9 cellular contexts compared by ENCODE assay signal in genomic region chr20:19205999-19206398, GRCh38. TPM values are rescaled to one million over a fixed set of nuclear protein-coding genes. Genes with fewer than 3 reads are reported as not detected.
DNase-seq lines count a peak whose midpoint lies in the region; ATAC-seq and TF ChIP-seq lines count a peak whose summit lies in the region.
"Had no signal": no experiment of that assay in that cellular context is flagged by ENCODE, and none has a peak within 500 bp of the region (broad histone marks: within the 10 kb centered on the region; RNA-seq: fewer than 3 reads in every experiment).

No MANE protein-coding gene starts in this region.

- H3K4me3 ChIP-seq in OCI-LY1 (ENCODE audit: low read depth, low read length, poor library complexity, severe bottlenecking) (no peak overlapping the region), uterus (no peak overlapping the region)

- H3K36me3 Mint-ChIP-seq in activated T-cell treated with anti-CD3 and anti-CD28 coated beads, Interleukin-2, amount 50 U/mL, for 24 hours (ENCODE audit: low read depth) = no peaks in the 10 kb centered on the region
- H3K36me3 Mint-ChIP-seq: activated naive CD8-positive, alpha-beta T cell had no signal

- H3K4me3 Mint-ChIP-seq in activated T-cell treated with anti-CD3 and anti-CD28 coated beads, Interleukin-2, amount 50 U/mL, for 24 hours = no peak overlapping the region
- H3K4me3 Mint-ChIP-seq: activated naive CD8-positive, alpha-beta T cell had no signal

- DNase-seq in ELF-1 (ENCODE audit: low read depth, low spot score) (peak; percentile 88), glomerular visceral epithelial cell (ENCODE audit: extremely low spot score) (peak; percentile 42), posterior cingulate gyrus (peak; percentile 29 to 94 (median 72)), uterus (peak; percentile 71 to 73)
- peak; percentile 76 for DNase-seq in activated T-cell treated with anti-CD3 and anti-CD28 coated beads, Interleukin-2, amount 50 U/mL, for 24 hours

- H3K36me3 ChIP-seq in OCI-LY1 (ENCODE audit: insufficient read depth, low read length) = no peaks in the 10 kb centered on the region
- no peaks in the 10 kb centered on the region for H3K36me3 ChIP-seq in uterus

- ATAC-seq in HG03135 (IDR thresholded peaks at IDR 0.05; ENCODE audit: unreplicated experiment) (peak; percentile 57), HG03342 (IDR thresholded peaks at IDR 0.05; ENCODE audit: unreplicated experiment) (no peak)

- peak; percentile 96 for TF ChIP-seq CTCF in OCI-LY1 (IDR thresholded peaks at IDR 0.05; ENCODE audit: low read length)
- TF ChIP-seq CTCF in uterus (IDR thresholded peaks at IDR 0.05) = peak; percentile 63 to 87 (median 76)

- no peak overlapping the region for H3K4me2 ChIP-seq in OCI-LY1 (ENCODE audit: low read length)

- H3K4me1 ChIP-seq in OCI-LY1 (ENCODE audit: insufficient read depth, low read length, severe bottlenecking) (no peaks in the 10 kb centered on the region), uterus (no peaks in the 10 kb centered on the region)

- no peaks in the 10 kb centered on the region for H3K9me3 ChIP-seq in OCI-LY1 (ENCODE audit: low read length)
- no peaks in the 10 kb centered on the region for H3K9me3 ChIP-seq in uterus

- TF ChIP-seq POLR2A in uterus (IDR thresholded peaks at IDR 0.05) = no peak

- H3F3A ChIP-seq in OCI-LY1 (ENCODE audit: insufficient read depth, low read length) = no peaks in the 10 kb centered on the region

- no peaks in the 10 kb centered on the region for H3K9me3 Mint-ChIP-seq in activated T-cell treated with anti-CD3 and anti-CD28 coated beads, Interleukin-2, amount 50 U/mL, for 24 hours

- H3K27ac ChIP-seq in OCI-LY1 (ENCODE audit: low read depth, low read length, poor library complexity, severe bottlenecking) = no peak overlapping the region
- no peak overlapping the region for H3K27ac ChIP-seq in uterus

- no peak overlapping the region for H3K9ac ChIP-seq in OCI-LY1 (ENCODE audit: low read length)

- intact Hi-C loops in posterior cingulate gyrus (cut with DNase I) (loop anchor here (1.0 to 10.0 kb wide), 2 partner anchors 456 to 571 kb away; no protein-coding TSS in a partner anchor), uterus (cut with DNase I; ENCODE audit: low total_unique reads) (no loop called here)

- H3K27me3 ChIP-seq in OCI-LY1 (ENCODE audit: insufficient read depth, low read length) = no peaks in the 10 kb centered on the region
- no peaks in the 10 kb centered on the region for H3K27me3 ChIP-seq in uterus

- H3K27ac Mint-ChIP-seq in activated T-cell treated with anti-CD3 and anti-CD28 coated beads, Interleukin-2, amount 50 U/mL, for 24 hours = no peak overlapping the region
- H3K27ac Mint-ChIP-seq: activated naive CD8-positive, alpha-beta T cell had no signal

- no peaks in the 10 kb centered on the region for H3K4me1 Mint-ChIP-seq in activated T-cell treated with anti-CD3 and anti-CD28 coated beads, Interleukin-2, amount 50 U/mL, for 24 hours (ENCODE audit: low read depth)

- peaks cover 47% of the 10 kb centered on the region for H3K27me3 Mint-ChIP-seq in activated T-cell treated with anti-CD3 and anti-CD28 coated beads, Interleukin-2, amount 50 U/mL, for 24 hours

- no peaks in the 10 kb centered on the region for H4K20me1 ChIP-seq in OCI-LY1 (ENCODE audit: insufficient read depth, low read length)

- H3K79me2 ChIP-seq in OCI-LY1 (ENCODE audit: insufficient read depth, low read length) = no peaks in the 10 kb centered on the region

- no peak overlapping the region for H2AFZ ChIP-seq in OCI-LY1 (ENCODE audit: low read length)

- no peaks in the 10 kb centered on the region for H3K9me2 ChIP-seq in OCI-LY1 (ENCODE audit: low read depth, low read length)

RNA-seq across cellular contexts. Expression of gene SLC24A3, which starts 6.4 kb away (rescaled TPM):
- 10 to 100 TPM; 12.9 to 49.8 (median 27.6) TPM for total RNA-seq in uterus
